1 cellular context compared by ENCODE assay signal in genomic region chr9:130434656-130435055, GRCh38. TPM values are rescaled to one million over a fixed set of nuclear protein-coding genes. Genes with fewer than 3 reads are reported as not detected.
"Had no signal": no experiment of that assay in that cellular context is flagged by ENCODE, and none has a peak within 500 bp of the region (broad histone marks: within the 10 kb centered on the region; RNA-seq: fewer than 3 reads in every experiment).

No MANE protein-coding gene starts in this region.

RNA-seq across cellular contexts. Expression of gene ASS1, which starts 10.1 kb away (rescaled TPM):
- polyA plus RNA-seq: IgD-negative memory B cell had no signal
